Comparison of ENCODE assay signal across 1 cellular context in the genomic region with DNA sequence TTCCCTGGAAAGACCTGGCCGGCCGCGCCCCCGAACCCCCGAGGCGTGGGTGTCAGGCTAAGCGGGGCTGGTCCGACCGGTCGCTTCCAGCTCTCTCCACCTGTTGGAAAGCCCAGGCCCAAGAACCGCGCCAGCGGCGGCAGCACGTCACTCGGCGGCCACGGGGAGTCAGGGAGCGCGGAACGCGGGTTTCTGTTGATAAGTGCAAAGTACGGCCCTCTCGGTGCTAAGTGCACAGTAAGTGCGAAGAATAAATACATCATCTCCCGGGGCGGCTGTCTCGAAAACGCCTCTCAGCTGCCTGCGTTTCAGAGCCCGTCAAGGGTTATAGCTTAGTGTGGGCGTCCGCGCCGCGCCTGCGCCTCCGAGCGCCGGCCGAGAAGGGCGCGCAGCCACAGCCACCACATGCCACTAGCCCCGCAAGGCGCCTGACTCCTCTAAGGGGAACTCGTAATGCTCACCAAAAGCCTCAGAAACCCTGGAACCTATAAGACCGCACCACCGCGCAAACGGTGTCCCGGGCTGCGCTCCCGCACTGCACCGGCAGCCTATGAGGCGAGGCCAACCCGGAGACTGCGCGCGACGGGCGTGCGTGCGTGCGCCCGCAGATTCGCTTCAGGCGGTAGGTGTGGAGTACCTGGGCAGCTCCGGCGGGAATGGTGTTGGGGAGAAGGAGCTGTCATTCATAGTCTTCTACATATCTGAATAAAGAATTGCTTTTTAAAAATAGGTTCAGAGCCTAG.
TF ChIP-seq lines count a peak whose summit lies in the region.

No MANE protein-coding gene starts in this region.

TF ChIP-seq in WTC11, 78 proteins besides CTCF, POLR2A, EP300 and RAD21 (continued from another document):
- TF ChIP-seq, protein P1, sequence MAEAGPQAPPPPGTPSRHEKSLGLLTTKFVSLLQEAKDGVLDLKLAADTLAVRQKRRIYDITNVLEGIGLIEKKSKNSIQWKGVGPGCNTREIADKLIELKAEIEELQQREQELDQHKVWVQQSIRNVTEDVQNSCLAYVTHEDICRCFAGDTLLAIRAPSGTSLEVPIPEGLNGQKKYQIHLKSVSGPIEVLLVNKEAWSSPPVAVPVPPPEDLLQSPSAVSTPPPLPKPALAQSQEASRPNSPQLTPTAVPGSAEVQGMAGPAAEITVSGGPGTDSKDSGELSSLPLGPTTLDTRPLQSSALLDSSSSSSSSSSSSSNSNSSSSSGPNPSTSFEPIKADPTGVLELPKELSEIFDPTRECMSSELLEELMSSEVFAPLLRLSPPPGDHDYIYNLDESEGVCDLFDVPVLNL (CRISPR knock-in tag; IDR thresholded peaks at IDR 0.05; ENCODE audit: borderline replicate concordance, low read depth): no peak
- TF ChIP-seq NFATC4 (CRISPR knock-in tag; IDR thresholded peaks at IDR 0.05): no peak
- TF ChIP-seq MYBL2 (CRISPR knock-in tag; IDR thresholded peaks at IDR 0.05): no peak
- TF ChIP-seq, protein P2, sequence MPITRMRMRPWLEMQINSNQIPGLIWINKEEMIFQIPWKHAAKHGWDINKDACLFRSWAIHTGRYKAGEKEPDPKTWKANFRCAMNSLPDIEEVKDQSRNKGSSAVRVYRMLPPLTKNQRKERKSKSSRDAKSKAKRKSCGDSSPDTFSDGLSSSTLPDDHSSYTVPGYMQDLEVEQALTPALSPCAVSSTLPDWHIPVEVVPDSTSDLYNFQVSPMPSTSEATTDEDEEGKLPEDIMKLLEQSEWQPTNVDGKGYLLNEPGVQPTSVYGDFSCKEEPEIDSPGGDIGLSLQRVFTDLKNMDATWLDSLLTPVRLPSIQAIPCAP (CRISPR knock-in tag; IDR thresholded peaks at IDR 0.05): no peak
- 0 out of 2 replicates have a peak, but pooled peaks have one; percentile 20 for TF ChIP-seq ETV6 (CRISPR knock-in tag; IDR thresholded peaks at IDR 0.05)
- TF ChIP-seq, protein P3, sequence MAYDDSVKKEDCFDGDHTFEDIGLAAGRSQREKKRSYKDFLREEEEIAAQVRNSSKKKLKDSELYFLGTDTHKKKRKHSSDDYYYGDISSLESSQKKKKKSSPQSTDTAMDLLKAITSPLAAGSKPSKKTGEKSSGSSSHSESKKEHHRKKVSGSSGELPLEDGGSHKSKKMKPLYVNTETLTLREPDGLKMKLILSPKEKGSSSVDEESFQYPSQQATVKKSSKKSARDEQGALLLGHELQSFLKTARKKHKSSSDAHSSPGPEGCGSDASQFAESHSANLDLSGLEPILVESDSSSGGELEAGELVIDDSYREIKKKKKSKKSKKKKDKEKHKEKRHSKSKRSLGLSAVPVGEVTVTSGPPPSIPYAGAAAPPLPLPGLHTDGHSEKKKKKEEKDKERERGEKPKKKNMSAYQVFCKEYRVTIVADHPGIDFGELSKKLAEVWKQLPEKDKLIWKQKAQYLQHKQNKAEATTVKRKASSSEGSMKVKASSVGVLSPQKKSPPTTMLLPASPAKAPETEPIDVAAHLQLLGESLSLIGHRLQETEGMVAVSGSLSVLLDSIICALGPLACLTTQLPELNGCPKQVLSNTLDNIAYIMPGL (CRISPR knock-in tag; IDR thresholded peaks at IDR 0.05): no peak
- no peak for TF ChIP-seq NR1H2 (CRISPR knock-in tag; IDR thresholded peaks at IDR 0.05)
- no peak for TF ChIP-seq ATF1 (CRISPR knock-in tag; IDR thresholded peaks at IDR 0.05)
- peak; percentile 58; the same call in 1 of the 2 replicates for TF ChIP-seq ZNF121 (CRISPR knock-in tag; IDR thresholded peaks at IDR 0.05)
